In genomic region chr11:108758458-108758857, GRCh38 we compare ENCODE assay signal across 19 cellular contexts.
DNase-seq lines count a peak whose midpoint lies in the region; ATAC-seq, FAIRE-seq and TF ChIP-seq lines count a peak whose summit lies in the region.
"Had no signal": no experiment of that assay in that cellular context is flagged by ENCODE, and none has a peak within 500 bp of the region (broad histone marks: within the 10 kb centered on the region; RNA-seq: fewer than 3 reads in every experiment).

No MANE protein-coding gene starts in this region.

- peaks cover 5% of the 10 kb centered on the region for H3K79me2 ChIP-seq in HepG2 (ENCODE audit: insufficient read depth, low read length)

- FAIRE-seq in GM12892 (lab: Jason Lieb, UNC) (peak; percentile 91), HepG2 (lab: Jason Lieb, UNC) (no peak)
- FAIRE-seq: A549 had no signal

- no peak for TF ChIP-seq RAD21 in HepG2 (CRISPR knock-in tag; IDR thresholded peaks at IDR 0.05)

- H3K27me3 Mint-ChIP-seq in Caco-2 (ENCODE audit: insufficient read depth, unreplicated experiment): no peaks in the 10 kb centered on the region

- DNase-seq in GM12892 (ENCODE audit: insufficient read length) (no peak), OCI-M1 (lab: John Stamatoyannopoulos, UW) (peak; percentile 37), fibroblast of mammary gland (ENCODE audit: low read depth) (peak; percentile 72), HepG2 (ENCODE audit: low spot score) (no peak), NCI-H1930 (lab: John Stamatoyannopoulos, UW) (no peak), Caco-2 (no peak), NCI-H1694 (lab: John Stamatoyannopoulos, UW) (no peak)
- DNase-seq in central memory CD4-positive, alpha-beta T cell: no peak
- DNase-seq: GF-D8, GOT3, KG1, NCI-H1048, NCI-H1436 treated with DMSO at 0.1 percent for 48 hours, NCI-H2227 treated with DMSO at 0.1 percent for 48 hours, NCI-H524 treated with DMSO at 0.1 percent for 48 hours, Peyer's patch, SHP77 had no signal

- 84% methylated on average over 2 of the region's 2 CpGs for WGBS in HepG2 (ENCODE audit: low lambda C conversion rate)

- H3K27ac ChIP-seq in HepG2 (ENCODE audit: extremely low read length, insufficient read depth, low read length): no peak overlapping the region
- H3K27ac ChIP-seq: A549, C4-2B, Peyer's patch had no signal

- no peaks in the 10 kb centered on the region for H3K36me3 Mint-ChIP-seq in Caco-2 (ENCODE audit: insufficient read depth, unreplicated experiment)

- H3K36me3 ChIP-seq in HepG2 (replicated peaks in 1 of 2; ENCODE audit: control insufficient read depth in 1 of 2, insufficient read depth in 2 of 2, low read length in 2 of 2) (no peaks in the 10 kb centered on the region), Caco-2 (ENCODE audit: control insufficient read depth, insufficient read depth, low read length) (no peaks in the 10 kb centered on the region)
- H3K36me3 ChIP-seq: Peyer's patch had no signal

- H3K9me3 ChIP-seq in HepG2 (ENCODE audit: low read length) (no peaks in the 10 kb centered on the region), Caco-2 (no peaks in the 10 kb centered on the region)
- H3K9me3 ChIP-seq: A549, Peyer's patch had no signal

- ATAC-seq in HepG2: no peak
- ATAC-seq: A549 had no signal

- H3K27ac Mint-ChIP-seq in Caco-2 (ENCODE audit: unreplicated experiment): no peak overlapping the region

- H2AFZ ChIP-seq in HepG2 (ENCODE audit: low read length): no peak overlapping the region

- H3K9ac ChIP-seq in HepG2 (ENCODE audit: insufficient read depth, low read depth, low read length): no peak overlapping the region

- TF ChIP-seq EP300 in HepG2 (IDR thresholded peaks at IDR 0.05; ENCODE audit: low read depth in 2 of 2, low read length in 2 of 2) (no peak), HepG2 (CRISPR knock-in tag; IDR thresholded peaks at IDR 0.05; ENCODE audit: borderline replicate concordance) (no peak)

- POLR2A ChIA-PET in HepG2 (lab: Yijun Ruan, JAX) (no interaction called here), Caco-2 (lab: Charles Lee) (no interaction called here)

- no TSS peak for BruUV-seq in HepG2 (replicated peaks; lab: Mats Ljungman, UMichigan)
- no TSS peak for BruUV-seq in Caco-2 (replicated peaks; lab: Mats Ljungman, UMichigan)

- H3K4me3 ChIP-seq in fibroblast of mammary gland (ENCODE audit: control insufficient read depth, low read depth, low read length): no peak overlapping the region
- no peak overlapping the region for H3K4me3 ChIP-seq in HepG2 (replicated peaks in 1 of 3; ENCODE audit: insufficient read depth in 1 of 3, low read depth in 2 of 3, low read length in 3 of 3)
- no peak overlapping the region for H3K4me3 ChIP-seq in Caco-2 (ENCODE audit: low read depth, low read length)
- H3K4me3 ChIP-seq: A549, Peyer's patch had no signal

- CTCF ChIA-PET in HepG2 (lab: Yijun Ruan, JAX; ENCODE audit: low intra/inter-chr PET ratio, low total read pairs): no interaction called here
- CTCF ChIA-PET in Caco-2 (lab: Charles Lee): no interaction called here

- peaks cover 15% of the 10 kb centered on the region for H3K4me1 Mint-ChIP-seq in Caco-2 (ENCODE audit: low read depth, unreplicated experiment)

- no peaks in the 10 kb centered on the region for H3K9me3 Mint-ChIP-seq in Caco-2 (ENCODE audit: unreplicated experiment)

- no peaks in the 10 kb centered on the region for H3K27me3 ChIP-seq in HepG2 (ENCODE audit: control insufficient read depth in 1 of 2, insufficient read depth in 2 of 2, low read length in 2 of 2)
- H3K27me3 ChIP-seq in Caco-2 (replicated peaks; ENCODE audit: control insufficient read depth, insufficient read depth, low read length): no peaks in the 10 kb centered on the region
- H3K27me3 ChIP-seq: Peyer's patch had no signal

- TF ChIP-seq POLR2A in GM12892 (IDR thresholded peaks at IDR 0.05; ENCODE audit: low read depth, low read length) (no peak), HepG2 (IDR thresholded peaks at IDR 0.05; ENCODE audit: insufficient read depth in 1 of 2, low read depth in 2 of 2, low read length in 2 of 2) (no peak)

- TF ChIP-seq CTCF in fibroblast of mammary gland (conservative IDR thresholded peaks at IDR 0.05; ENCODE audit: control insufficient read depth, insufficient read depth, low read depth, low read length) (no peak), HepG2 (CRISPR knock-in tag; IDR thresholded peaks at IDR 0.05) (no peak), Caco-2 (IDR thresholded peaks at IDR 0.05; ENCODE audit: insufficient read depth in 1 of 2, low read depth in 1 of 2, low read length in 1 of 2, severe bottlenecking in 1 of 2, unreplicated experiment in 1 of 2) (no peak)

- no peaks in the 10 kb centered on the region for H4K20me1 ChIP-seq in HepG2 (ENCODE audit: insufficient read depth, low read length)

- in situ Hi-C loops in HepG2 (cut with HindIII; ENCODE audit: extremely low pct_ligation_motif_present, low pct_unique_long_range_greater_than_20kb): no loop called here

- H3K4me3 Mint-ChIP-seq in Caco-2 (ENCODE audit: unreplicated experiment): no peak overlapping the region

- H3K4me1 ChIP-seq in HepG2 (ENCODE audit: insufficient read depth, low read length) (peaks cover 22% of the 10 kb centered on the region), Caco-2 (peaks cover 21% of the 10 kb centered on the region)
- H3K4me1 ChIP-seq: A549, Peyer's patch had no signal

- no peak overlapping the region for H3K4me2 ChIP-seq in HepG2 (ENCODE audit: low read depth, low read length)
- H3K4me2 ChIP-seq: A549 had no signal

- intact Hi-C loops in HepG2 (cut with micrococcal nuclease; ENCODE audit: unreplicated experiment) (no loop called here), Caco-2 (cut with micrococcal nuclease; ENCODE audit: unreplicated experiment) (no loop called here)

TF ChIP-seq in HepG2, 621 proteins besides CTCF, POLR2A, EP300 and RAD21:
- TF ChIP-seq CEBPB (IDR thresholded peaks at IDR 0.05; ENCODE audit: borderline replicate concordance, low read depth, low read length): 0 out of 2 replicates have a peak, but pooled peaks have one; percentile 9
- TF ChIP-seq, protein P1, sequence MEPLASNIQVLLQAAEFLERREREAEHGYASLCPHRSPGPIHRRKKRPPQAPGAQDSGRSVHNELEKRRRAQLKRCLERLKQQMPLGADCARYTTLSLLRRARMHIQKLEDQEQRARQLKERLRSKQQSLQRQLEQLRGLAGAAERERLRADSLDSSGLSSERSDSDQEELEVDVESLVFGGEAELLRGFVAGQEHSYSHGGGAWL (CRISPR knock-in tag; IDR thresholded peaks at IDR 0.05): no peak

Comparison
In these comparisons a context has a peak if more than half of its experiments do, and no peak if none do; other contexts are left out.
1. DNase-seq: peak in OCI-M1 (single experiment) and fibroblast of mammary gland (single experiment); none in GM12892 (single experiment), HepG2 (single experiment), central memory CD4-positive, alpha-beta T cell (single experiment), NCI-H1930 (0 of 2), Caco-2 (0 of 2) and NCI-H1694 (single experiment).